8 cellular contexts compared by ENCODE assay signal in genomic region chr16:73058616-73059409, GRCh38. TPM values are rescaled to one million over a fixed set of nuclear protein-coding genes. Genes with fewer than 3 reads are reported as not detected.
DNase-seq lines count a peak whose midpoint lies in the region; ATAC-seq and TF ChIP-seq lines count a peak whose summit lies in the region.

No MANE protein-coding gene starts in this region.

- H3K27ac ChIP-seq in HUES6 (ENCODE audit: low read depth, low read length) (no peak overlapping the region), SK-N-SH (ENCODE audit: low read depth in 2 of 2, low read length in 1 of 2) (peak overlapping the region; percentile 74 to 75)
- H3K27ac ChIP-seq in naive thymus-derived CD4-positive, alpha-beta T cell (ENCODE audit: low read depth, low read length) = no peak overlapping the region

- H3K27me3 ChIP-seq in HUES6 (ENCODE audit: control insufficient read depth, insufficient read depth, low read length) (peaks cover 88% of the 10 kb centered on the region), SK-N-SH (ENCODE audit: insufficient read depth) (no peaks in the 10 kb centered on the region)
- H3K27me3 ChIP-seq in naive thymus-derived CD4-positive, alpha-beta T cell (ENCODE audit: control insufficient read depth in 2 of 2, insufficient read depth in 2 of 2, low read length in 2 of 2) = peaks cover 0 to 11% of the 10 kb centered on the region in 2 donors

- H3K27me3 Mint-ChIP-seq in naive thymus-derived CD4-positive, alpha-beta T cell = peaks cover 47 to 78% (median 68%) of the 10 kb centered on the region in 5 donors

- peaks cover 76% of the 10 kb centered on the region for H3K79me2 ChIP-seq in SK-N-SH (ENCODE audit: insufficient read depth)

- H3K9me2 ChIP-seq in SK-N-SH = no peaks in the 10 kb centered on the region

- H3K4me3 Mint-ChIP-seq in naive thymus-derived CD4-positive, alpha-beta T cell = peak overlapping the region; percentile 66 to 94 (median 82)

- DNase-seq in Daoy (ENCODE audit: low read depth) = peak; percentile 56
- DNase-seq in GM20000 (ENCODE audit: low spot score) = peak; percentile 76
- peak; percentile 77 for DNase-seq in SK-N-SH
- DNase-seq in epithelial cell of proximal tubule (ENCODE audit: low read depth) = no peak
- peak in 2 of 9 donors; percentile 16 to 37 for DNase-seq in naive thymus-derived CD4-positive, alpha-beta T cell
- no peak for DNase-seq in T-helper 9 cell

- peak overlapping the region; percentile 78 for H3K4me2 ChIP-seq in SK-N-SH

- H3F3A ChIP-seq in SK-N-SH (replicated peaks; ENCODE audit: insufficient read depth) = peaks cover 20% of the 10 kb centered on the region

- no peak; a peak in 1 of 4 replicates for TF ChIP-seq EP300 in SK-N-SH (IDR thresholded peaks at IDR 0.05; ENCODE audit: borderline replicate concordance in 1 of 2, low read depth in 1 of 2, low read length in 1 of 2)

- ATAC-seq in naive thymus-derived CD4-positive, alpha-beta T cell = no peak
- ATAC-seq in HG03378 (IDR thresholded peaks at IDR 0.05; ENCODE audit: unreplicated experiment) = no peak

- CTCF ChIA-PET in SK-N-SH (lab: Yijun Ruan, JAX) = interaction anchor here (0.6 to 2.1 kb wide), 9 partner anchors 9 to 1024 kb away, joined by 3 to 7 read pairs (median 3); no protein-coding TSS in a partner anchor
- CTCF ChIA-PET in naive thymus-derived CD4-positive, alpha-beta T cell (lab: Charles Lee) = no interaction called here

- peaks cover 19 to 45% (median 30%) of the 10 kb centered on the region in 7 donors for H3K4me1 Mint-ChIP-seq in naive thymus-derived CD4-positive, alpha-beta T cell

- POLR2A ChIA-PET in SK-N-SH (lab: Yijun Ruan, JAX) = interaction anchor here (0.6 to 2.9 kb wide), 3 partner anchors 12 to 318 kb away, joined by 3 to 16 read pairs (median 6); no protein-coding TSS in a partner anchor
- POLR2A ChIA-PET in naive thymus-derived CD4-positive, alpha-beta T cell (lab: Charles Lee) = no interaction called here

- no peak for TF ChIP-seq CTCF in GM20000 (IDR thresholded peaks at IDR 0.05; ENCODE audit: extremely low read depth, missing control alignments)
- TF ChIP-seq CTCF in SK-N-SH (IDR thresholded peaks at IDR 0.05) = no peak
- TF ChIP-seq CTCF in epithelial cell of proximal tubule (conservative IDR thresholded peaks at IDR 0.05; ENCODE audit: low read depth, low read length) = no peak

- peak overlapping the region in 4 of 9 donors; percentile 32 to 86 (median 50) for H3K27ac Mint-ChIP-seq in naive thymus-derived CD4-positive, alpha-beta T cell

- 0 out of 2 replicates have a peak, but pooled peaks have one; percentile 3 for TF ChIP-seq RAD21 in SK-N-SH (IDR thresholded peaks at IDR 0.05; ENCODE audit: low read length)

- WGBS in SK-N-SH (ENCODE audit: low lambda C conversion rate) = under 1% methylated on average over 60 of the region's 72 CpGs

- H3K9me3 Mint-ChIP-seq in naive thymus-derived CD4-positive, alpha-beta T cell = peaks cover 0 to 4% (median 0%) of the 10 kb centered on the region in 11 donors

- H4K20me1 ChIP-seq in SK-N-SH (ENCODE audit: insufficient read depth) = no peaks in the 10 kb centered on the region

- H3K9ac ChIP-seq in HUES6 (ENCODE audit: low read length) (no peak overlapping the region), SK-N-SH (peak overlapping the region; percentile 81)

- H3K4me1 ChIP-seq in HUES6 (ENCODE audit: control insufficient read depth, insufficient read depth, low read length) (peaks cover 77% of the 10 kb centered on the region), SK-N-SH (ENCODE audit: control insufficient read depth in 1 of 2, insufficient read depth in 2 of 2, low read depth in 1 of 2, low read length in 1 of 2) (peaks cover 10 to 46% of the 10 kb centered on the region in 2 experiments)
- peaks cover 0 to 3% of the 10 kb centered on the region in 2 donors for H3K4me1 ChIP-seq in naive thymus-derived CD4-positive, alpha-beta T cell (ENCODE audit: control insufficient read depth in 2 of 2, insufficient read depth in 2 of 2, low read length in 2 of 2)

- H3K36me3 Mint-ChIP-seq in naive thymus-derived CD4-positive, alpha-beta T cell = peaks cover 0 to 5% (median 1%) of the 10 kb centered on the region in 5 donors

- H3K36me3 ChIP-seq in HUES6 (ENCODE audit: control insufficient read depth, insufficient read depth, low read length) = no peaks in the 10 kb centered on the region
- no peaks in the 10 kb centered on the region for H3K36me3 ChIP-seq in SK-N-SH (replicated peaks in 1 of 2; ENCODE audit: control insufficient read depth in 1 of 2, insufficient read depth in 2 of 2, low read length in 1 of 2)
- H3K36me3 ChIP-seq in naive thymus-derived CD4-positive, alpha-beta T cell (ENCODE audit: control insufficient read depth in 2 of 3, insufficient read depth in 3 of 3, low read length in 3 of 3) = no peaks in the 10 kb centered on the region

- H3K4me3 ChIP-seq in HUES6 (ENCODE audit: low read depth, low read length) (peak overlapping the region; percentile 57), SK-N-SH (ENCODE audit: low read depth in 2 of 2, low read length in 1 of 2) (peak overlapping the region; percentile 69 to 84), epithelial cell of proximal tubule (ENCODE audit: low read depth, low read length) (peak overlapping the region; percentile 70)
- H3K4me3 ChIP-seq in naive thymus-derived CD4-positive, alpha-beta T cell (ENCODE audit: low read length) = no peak overlapping the region

- peak overlapping the region; percentile 78; the same call in 1 of the 2 replicates for H2AFZ ChIP-seq in SK-N-SH (ENCODE audit: low read depth)

- intact Hi-C loops in naive thymus-derived CD4-positive, alpha-beta T cell (cut with micrococcal nuclease) = loop anchor here in 1 of 2 donors (5.0 kb wide), 2 partner anchors 137 to 227 kb away; no protein-coding TSS in a partner anchor

- no peaks in the 10 kb centered on the region for H3K9me3 ChIP-seq in HUES6 (ENCODE audit: control insufficient read depth, insufficient read depth, low read depth, low read length)
- H3K9me3 ChIP-seq in SK-N-SH = no peaks in the 10 kb centered on the region
- no peaks in the 10 kb centered on the region for H3K9me3 ChIP-seq in naive thymus-derived CD4-positive, alpha-beta T cell (ENCODE audit: control insufficient read depth in 2 of 3, low read length in 3 of 3)

TF ChIP-seq in SK-N-SH, 30 proteins besides CTCF, POLR2A, EP300 and RAD21 (continues in another document):
- TF ChIP-seq NFIC (IDR thresholded peaks at IDR 0.05; ENCODE audit: borderline replicate concordance) (no peak), MEF2A (IDR thresholded peaks at IDR 0.05; ENCODE audit: borderline replicate concordance, low read depth) (no peak), TCF12 (IDR thresholded peaks at IDR 0.05) (no peak), RFX5 (IDR thresholded peaks at IDR 0.05; ENCODE audit: low read length) (no peak), POLR2AphosphoS5 (IDR thresholded peaks at IDR 0.05; ENCODE audit: low read depth, low read length) (no peak), MAX (IDR thresholded peaks at IDR 0.05; ENCODE audit: low read depth) (peak; percentile 33; the same call in 1 of the 2 replicates), IRF3 (IDR thresholded peaks at IDR 0.05; ENCODE audit: low read depth, low read length) (no peak), NRF1 (IDR thresholded peaks at IDR 0.05; ENCODE audit: low read depth, low read length) (peak; percentile 65), REST (IDR thresholded peaks at IDR 0.05; ENCODE audit: low read depth, low read length) (no peak), SIN3A (IDR thresholded peaks at IDR 0.05; ENCODE audit: borderline replicate concordance, low read depth, low read length) (no peak), CHD2 (IDR thresholded peaks at IDR 0.05; ENCODE audit: low read length, partially characterized antibody) (peak; percentile 46)

RNA-seq across cellular contexts. Expression of gene ZFHX3, which starts 10.9 kb away (rescaled TPM):
- 1.5 and 2.0 TPM in 2 replicates for total RNA-seq in Daoy (2014; rRNA removed; shearing (Covaris generic))
- 1.9 and 2.0 TPM in 2 replicates for polyA plus RNA-seq in SK-N-SH (2012; rRNA removed)
- 1.9 and 2.0 TPM in 2 replicates for polyA plus RNA-seq in SK-N-SH (2012; cell fraction: cytosol; rRNA removed)
- polyA plus RNA-seq in SK-N-SH (2012; cell fraction: nucleus; rRNA removed) = 4.1 and 5.0 TPM in 2 replicates
- total RNA-seq in epithelial cell of proximal tubule = 7.2 and 9.6 TPM in 2 replicates
- 1 to 10 TPM; 1.5 to 9.8 (median 2.2) TPM for total RNA-seq in naive thymus-derived CD4-positive, alpha-beta T cell
- polyA plus RNA-seq in naive thymus-derived CD4-positive, alpha-beta T cell = under 1 TPM; 0.09 to 0.21 TPM

Comparison
In these comparisons a context has a peak if more than half of its experiments do, and no peak if none do; other contexts are left out.
1. DNase-seq: peak in Daoy (single experiment), GM20000 (single experiment) and SK-N-SH (single experiment); none in epithelial cell of proximal tubule (single experiment) and T-helper 9 cell (single experiment).
2. H3K27ac ChIP-seq: peak in SK-N-SH (2 of 2); none in HUES6 (single experiment) and naive thymus-derived CD4-positive, alpha-beta T cell (single experiment).